Comparison of ENCODE assay signal across 19 cellular contexts in genomic region chr6:40077315-40077714, GRCh38.
DNase-seq lines count a peak whose midpoint lies in the region; TF ChIP-seq lines count a peak whose summit lies in the region.
"Had no signal": no experiment of that assay in that cellular context is flagged by ENCODE, and none has a peak within 500 bp of the region (broad histone marks: within the 10 kb centered on the region; RNA-seq: fewer than 3 reads in every experiment).

No MANE protein-coding gene starts in this region.

- intact Hi-C loops in MCF 10A (cut with micrococcal nuclease): no loop called here
- intact Hi-C loops in breast epithelium (cut with DNase I; ENCODE audit: low total_unique reads): no loop called here
- intact Hi-C loops in adrenal gland (cut with DNase I): no loop called here
- intact Hi-C loops in sigmoid colon (cut with DNase I): no loop called here

- H3K4me3 Mint-ChIP-seq in MCF 10A (ENCODE audit: unreplicated experiment): no peak overlapping the region
- H3K4me3 Mint-ChIP-seq: B cell; CD8-positive, alpha-beta memory T cell had no signal

- H3K9me3 Mint-ChIP-seq in MCF 10A (ENCODE audit: unreplicated experiment): peaks cover 38% of the 10 kb centered on the region
- H3K9me3 Mint-ChIP-seq: CD8-positive, alpha-beta memory T cell had no signal

- POLR2A ChIA-PET in MCF 10A (lab: Yijun Ruan, JAX): no interaction called here

- H3K27ac ChIP-seq in breast epithelium (no peak overlapping the region), epithelial cell of prostate (peak overlapping the region; percentile 57), adrenal gland (no peak overlapping the region), Karpas-422 (ENCODE audit: low read length) (no peak overlapping the region), sigmoid colon (no peak overlapping the region)
- H3K27ac ChIP-seq: BLaER1 treated with 17β-estradiol and CSF1 and Interleukin-3, amounts not matched to agents 10 nM and 100 nM; GM23248 had no signal

- H3K4me1 ChIP-seq in breast epithelium: no peaks in the 10 kb centered on the region
- H3K4me1 ChIP-seq in adrenal gland (replicated peaks in 1 of 2): no peaks in the 10 kb centered on the region
- no peaks in the 10 kb centered on the region for H3K4me1 ChIP-seq in Karpas-422 (ENCODE audit: low read length)
- H3K4me1 ChIP-seq in sigmoid colon: no peaks in the 10 kb centered on the region
- H3K4me1 ChIP-seq: HAP-1 had no signal

- DNase-seq in MCF 10A (ENCODE audit: unreplicated experiment): peak; percentile 30
- DNase-seq in breast epithelium (ENCODE audit: low spot score in 2 of 2): no peak
- no peak for DNase-seq in epithelial cell of prostate (ENCODE audit: low read depth, low spot score)
- DNase-seq in kidney tubule cell (ENCODE audit: low spot score): peak; percentile 21
- DNase-seq in adrenal gland: no peak
- DNase-seq in Karpas-422: no peak
- no peak for DNase-seq in sigmoid colon
- DNase-seq: 8988T; CD8-positive, alpha-beta memory T cell; COR-L47; DMS 273 treated with DMSO at 0.1 percent for 48 hours; DMS53; DND-41; EL; GM23248 had no signal

- H3K4me2 ChIP-seq in Karpas-422 (ENCODE audit: low read depth, low read length, poor library complexity, severe bottlenecking): no peak overlapping the region
- H3K4me2 ChIP-seq: BLaER1 treated with 17β-estradiol and CSF1 and Interleukin-3, amounts not matched to agents 10 nM and 100 nM had no signal

- no peak overlapping the region for H3K9ac ChIP-seq in Karpas-422 (ENCODE audit: low read length)
- H3K9ac ChIP-seq: BLaER1 treated with 17β-estradiol and CSF1 and Interleukin-3, amounts not matched to agents 10 nM and 100 nM; GM23248 had no signal

- H3K27me3 ChIP-seq in breast epithelium (peaks cover 0 to 6% of the 10 kb centered on the region in 2 donors), adrenal gland (peaks cover 4% of the 10 kb centered on the region), Karpas-422 (ENCODE audit: low read length) (no peaks in the 10 kb centered on the region), sigmoid colon (peaks cover 0 to 6% (median 0%) of the 10 kb centered on the region in 3 donors)
- H3K27me3 ChIP-seq: BLaER1 treated with 17β-estradiol and CSF1 and Interleukin-3, amounts not matched to agents 10 nM and 100 nM had no signal

- H3K36me3 ChIP-seq in breast epithelium (no peaks in the 10 kb centered on the region), adrenal gland (replicated peaks in 1 of 2) (no peaks in the 10 kb centered on the region), Karpas-422 (ENCODE audit: insufficient read depth, low read length) (no peaks in the 10 kb centered on the region), sigmoid colon (no peaks in the 10 kb centered on the region)
- H3K36me3 ChIP-seq: BLaER1 treated with 17β-estradiol and CSF1 and Interleukin-3, amounts not matched to agents 10 nM and 100 nM; HAP-1 had no signal

- TF ChIP-seq POLR2A in breast epithelium (IDR thresholded peaks at IDR 0.05): no peak
- no peak for TF ChIP-seq POLR2A in adrenal gland (IDR thresholded peaks at IDR 0.05)
- TF ChIP-seq POLR2A in sigmoid colon (IDR thresholded peaks at IDR 0.05): no peak

- no peak overlapping the region for H2AFZ ChIP-seq in Karpas-422 (ENCODE audit: low read length)
- H2AFZ ChIP-seq: GM23248 had no signal

- H3K4me3 ChIP-seq in breast epithelium: no peak overlapping the region
- no peak overlapping the region for H3K4me3 ChIP-seq in adrenal gland
- H3K4me3 ChIP-seq in Karpas-422 (ENCODE audit: low read length): no peak overlapping the region
- H3K4me3 ChIP-seq in sigmoid colon: no peak overlapping the region
- H3K4me3 ChIP-seq: BLaER1 treated with 17β-estradiol and CSF1 and Interleukin-3, amounts not matched to agents 10 nM and 100 nM; GM12878; GM23248; HAP-1 had no signal

- H3K27me3 Mint-ChIP-seq in MCF 10A (ENCODE audit: insufficient read depth, unreplicated experiment): no peaks in the 10 kb centered on the region

- H3K9me2 ChIP-seq in Karpas-422 (replicated peaks; ENCODE audit: insufficient read depth, low read length): no peaks in the 10 kb centered on the region

- H3K79me2 ChIP-seq in Karpas-422 (ENCODE audit: low read length): no peaks in the 10 kb centered on the region

- WGBS in adrenal gland, 4 donors: 77 to 81% (median 79%) methylated on average over 2 of the region's 2 CpGs
- WGBS in sigmoid colon, 2 donors: 78 to 81% methylated on average over 2 of the region's 2 CpGs

- no peak for TF ChIP-seq EP300 in sigmoid colon (IDR thresholded peaks at IDR 0.05)

- no TSS peak for BruUV-seq in MCF 10A (replicated peaks; lab: Mats Ljungman, UMichigan)

- H3K9me3 ChIP-seq in breast epithelium (no peaks in the 10 kb centered on the region), adrenal gland (replicated peaks in 1 of 3) (no peaks in the 10 kb centered on the region), Karpas-422 (ENCODE audit: low read length) (no peaks in the 10 kb centered on the region), sigmoid colon (peaks cover 0 to 2% (median 0%) of the 10 kb centered on the region in 4 donors)
- H3K9me3 ChIP-seq: BLaER1 treated with 17β-estradiol and CSF1 and Interleukin-3, amounts not matched to agents 10 nM and 100 nM had no signal

- H3K27ac Mint-ChIP-seq in MCF 10A (ENCODE audit: low read depth, unreplicated experiment): no peak overlapping the region
- H3K27ac Mint-ChIP-seq: B cell; CD8-positive, alpha-beta memory T cell had no signal

- TF ChIP-seq CTCF in MCF 10A (IDR thresholded peaks at IDR 0.05; ENCODE audit: unreplicated experiment): no peak
- TF ChIP-seq CTCF in breast epithelium (IDR thresholded peaks at IDR 0.05): no peak
- no peak for TF ChIP-seq CTCF in adrenal gland (IDR thresholded peaks at IDR 0.05)
- TF ChIP-seq CTCF in sigmoid colon (IDR thresholded peaks at IDR 0.05): no peak

- CTCF ChIA-PET in MCF 10A (lab: Yijun Ruan, JAX): no interaction called here

- H3K4me1 Mint-ChIP-seq in MCF 10A (ENCODE audit: insufficient read depth, unreplicated experiment): no peaks in the 10 kb centered on the region
- H3K4me1 Mint-ChIP-seq: B cell; CD8-positive, alpha-beta memory T cell had no signal

- H4K20me1 ChIP-seq in Karpas-422 (ENCODE audit: insufficient read depth, low read depth, low read length): no peaks in the 10 kb centered on the region
- H4K20me1 ChIP-seq: BLaER1 treated with 17β-estradiol and CSF1 and Interleukin-3, amounts not matched to agents 10 nM and 100 nM had no signal

- H3K36me3 Mint-ChIP-seq in MCF 10A (ENCODE audit: insufficient read depth, unreplicated experiment): no peaks in the 10 kb centered on the region
- H3K36me3 Mint-ChIP-seq: CD8-positive, alpha-beta memory T cell had no signal

Comparison
In these comparisons a context has a peak if more than half of its experiments do, and no peak if none do; other contexts are left out.
1. DNase-seq: peak in MCF 10A (single experiment) and kidney tubule cell (single experiment); none in breast epithelium (0 of 2), epithelial cell of prostate (single experiment), adrenal gland (0 of 7), Karpas-422 (single experiment) and sigmoid colon (single experiment).